ENCODE assay signal across 6 cellular contexts in genomic region chr16:76390476-76390875, GRCh38.
"Had no signal": no experiment of that assay in that cellular context is flagged by ENCODE, and none has a peak within 500 bp of the region (broad histone marks: within the 10 kb centered on the region; RNA-seq: fewer than 3 reads in every experiment).

No MANE protein-coding gene starts in this region.

- H3K27me3 Mint-ChIP-seq: IgD-negative memory B cell had no signal

- H3K4me3 ChIP-seq: K562 had no signal

- H3K27ac ChIP-seq: HL-60 had no signal

- H3K4me1 Mint-ChIP-seq: IgD-negative memory B cell had no signal

- H3K4me3 Mint-ChIP-seq: IgD-negative memory B cell had no signal

- ATAC-seq: HepG2, K562 had no signal

- H3K36me3 Mint-ChIP-seq: IgD-negative memory B cell had no signal

- DNase-seq: IMR-90, KBM-7 had no signal
